20 cellular contexts compared by ENCODE assay signal in genomic region chr1:228751360-228752098, GRCh38. TPM values are rescaled to one million over a fixed set of nuclear protein-coding genes. Genes with fewer than 3 reads are reported as not detected.
A peak's percentile ranks its signal among the peaks of the same experiment; 100 is the strongest.
DNase-seq lines count a peak whose midpoint lies in the region; ATAC-seq, FAIRE-seq and TF ChIP-seq lines count a peak whose summit lies in the region.
"Had no signal": no experiment of that assay in that cellular context is flagged by ENCODE, and none has a peak within 500 bp of the region (broad histone marks: within the 10 kb centered on the region; RNA-seq: fewer than 3 reads in every experiment).

No MANE protein-coding gene starts in this region.

- H2AFZ ChIP-seq in Karpas-422 (ENCODE audit: low read length): no peak overlapping the region
- no peak overlapping the region for H2AFZ ChIP-seq in GM12878 (ENCODE audit: control insufficient read depth, low read depth, low read length)

- no peaks in the 10 kb centered on the region for H3K9me3 ChIP-seq in BLaER1 treated with 17β-estradiol and CSF1 and Interleukin-3, amounts not matched to agents 10 nM and 100 nM (replicated peaks in 1 of 11)
- no peaks in the 10 kb centered on the region for H3K9me3 ChIP-seq in Karpas-422 (ENCODE audit: low read length)
- no peaks in the 10 kb centered on the region for H3K9me3 ChIP-seq in GM12878 (replicated peaks; ENCODE audit: control insufficient read depth, insufficient read depth, low read length)
- H3K9me3 ChIP-seq: colonic mucosa, sigmoid colon, SJSA1, testis had no signal

- SMC1A ChIA-PET in GM12878 (lab: Charles Lee; ENCODE audit: uncharacterized antibody, unreplicated experiment): no interaction called here

- no peaks in the 10 kb centered on the region for H4K20me1 ChIP-seq in BLaER1 treated with 17β-estradiol and CSF1 and Interleukin-3, amounts not matched to agents 10 nM and 100 nM
- no peaks in the 10 kb centered on the region for H4K20me1 ChIP-seq in Karpas-422 (ENCODE audit: insufficient read depth, low read depth, low read length)
- no peaks in the 10 kb centered on the region for H4K20me1 ChIP-seq in GM12878 (ENCODE audit: control insufficient read depth, insufficient read depth)

- H3K79me2 ChIP-seq in Karpas-422 (ENCODE audit: low read length): no peaks in the 10 kb centered on the region
- H3K79me2 ChIP-seq in GM12878 (ENCODE audit: control insufficient read depth, insufficient read depth, low read length): no peaks in the 10 kb centered on the region

- DNase-seq in Karpas-422 (peak; percentile 42), GM12878 (ENCODE audit: low read depth, low spot score) (no peak), superior temporal gyrus (ENCODE audit: extremely low spot score) (no peak), KG1 (lab: John Stamatoyannopoulos, UW) (no peak)
- DNase-seq: activated CD4-positive, CD25-positive, alpha-beta regulatory T cell treated with anti-CD3 and anti-CD28 coated beads, Interleukin-2, amount 50 U/mL, for 72 hours; activated naive CD4-positive, alpha-beta T cell treated with anti-CD3 and anti-CD28 coated beads, Interleukin-2, amount 10 ng/mL, durations not matched to agents 7 days and 5 days; colonic mucosa; foreskin melanocyte; NCI-H2029; NCI-H446 treated with DMSO at 0.1 percent for 48 hours; sigmoid colon; T-helper 9 cell; testis had no signal

- FAIRE-seq in GM12878 (lab: Jason Lieb, UNC): no peak

- POLR2A ChIA-PET in GM12878 (lab: Charles Lee): no interaction called here

- no peak overlapping the region for H3K4me3 ChIP-seq in BLaER1 treated with 17β-estradiol and CSF1 and Interleukin-3, amounts not matched to agents 10 nM and 100 nM
- H3K4me3 ChIP-seq in Karpas-422 (ENCODE audit: low read length) (no peak overlapping the region), GM12878 (no peak overlapping the region)
- H3K4me3 ChIP-seq: colonic mucosa, sigmoid colon, SJSA1, testis had no signal

- no peak for TF ChIP-seq CTCF in GM12878 (IDR thresholded peaks at IDR 0.05 in 2 of 3, conservative IDR thresholded peaks at IDR 0.05 in 1 of 3; ENCODE audit: control insufficient read depth in 2 of 3, extremely low read depth in 1 of 3, insufficient read depth in 1 of 3, low read depth in 3 of 3, low read length in 3 of 3)

- peak; percentile 54 for ATAC-seq in GM18861 (IDR thresholded peaks at IDR 0.05; ENCODE audit: unreplicated experiment)
- ATAC-seq in GM12878: peak; percentile 83
- ATAC-seq in HG02970 (IDR thresholded peaks at IDR 0.05; ENCODE audit: low FRiP score, unreplicated experiment): no peak
- ATAC-seq in GM18502 (IDR thresholded peaks at IDR 0.05; ENCODE audit: poor library complexity, unreplicated experiment): no peak
- ATAC-seq: left lobe of liver had no signal

- CTCF ChIA-PET in GM12878 (lab: Yijun Ruan, JAX): no interaction called here

- no peaks in the 10 kb centered on the region for H3K27me3 ChIP-seq in BLaER1 treated with 17β-estradiol and CSF1 and Interleukin-3, amounts not matched to agents 10 nM and 100 nM
- H3K27me3 ChIP-seq in Karpas-422 (ENCODE audit: low read length) (no peaks in the 10 kb centered on the region), GM12878 (replicated peaks in 1 of 2; ENCODE audit: control insufficient read depth in 2 of 2, insufficient read depth in 2 of 2, low read length in 1 of 2) (peaks cover 0 to 2% of the 10 kb centered on the region in 2 experiments; a peak in 1 of 4 replicates)
- H3K27me3 ChIP-seq: colonic mucosa, sigmoid colon, testis had no signal

- TF ChIP-seq EP300 in GM12878 (IDR thresholded peaks at IDR 0.05; ENCODE audit: borderline replicate concordance in 1 of 2, control insufficient read depth in 1 of 2, low read depth in 2 of 2, low read length in 2 of 2): no peak

- no peak for TF ChIP-seq RAD21 in GM12878 (IDR thresholded peaks at IDR 0.05; ENCODE audit: insufficient read depth, low read depth, low read length)

- no TSS peak for BruUV-seq in GM12878 (replicated peaks; lab: Mats Ljungman, UMichigan)

- peak overlapping the region in 3 of 11 experiments; percentile 2 to 26 (median 5); a peak in 2 of 22 replicates for H3K9ac ChIP-seq in BLaER1 treated with 17β-estradiol and CSF1 and Interleukin-3, amounts not matched to agents 10 nM and 100 nM
- no peak overlapping the region for H3K9ac ChIP-seq in Karpas-422 (ENCODE audit: low read length)
- H3K9ac ChIP-seq in GM12878 (ENCODE audit: control insufficient read depth, insufficient read depth, low read length): no peak overlapping the region

- in situ Hi-C loops in GM12878 (cut with MboI): no loop called here

- intact Hi-C loops in GM12878 (cut with micrococcal nuclease; ENCODE audit: unreplicated experiment): no loop called here

- no peak for TF ChIP-seq POLR2A in GM12878 (IDR thresholded peaks at IDR 0.05; ENCODE audit: low read depth, low read length)

- 0% methylated on average over 3 of the region's 3 CpGs for WGBS in GM12878 (ENCODE audit: insufficient coverage, insufficient replicate concordance, low lambda C conversion rate, missing lambda C conversion rate)

- no peaks in the 10 kb centered on the region for H3K9me2 ChIP-seq in Karpas-422 (replicated peaks; ENCODE audit: insufficient read depth, low read length)

- peaks cover 15 to 43% (median 32%) of the 10 kb centered on the region in 10 experiments for H3K4me1 ChIP-seq in BLaER1 treated with 17β-estradiol and CSF1 and Interleukin-3, amounts not matched to agents 10 nM and 100 nM
- H3K4me1 ChIP-seq in Karpas-422 (ENCODE audit: low read length) (no peaks in the 10 kb centered on the region), GM12878 (ENCODE audit: control insufficient read depth, insufficient read depth, low read length) (no peaks in the 10 kb centered on the region)
- H3K4me1 ChIP-seq: colonic mucosa, SJSA1 had no signal

- RAD21 ChIA-PET in GM12878 (lab: Charles Lee; ENCODE audit: unreplicated experiment): no interaction called here

- peak overlapping the region in 9 of 11 experiments; percentile 31 to 74 (median 66); a peak in 18 of 22 replicates for H3K27ac ChIP-seq in BLaER1 treated with 17β-estradiol and CSF1 and Interleukin-3, amounts not matched to agents 10 nM and 100 nM
- H3K27ac ChIP-seq in Karpas-422 (ENCODE audit: low read length): no peak overlapping the region
- no peak overlapping the region for H3K27ac ChIP-seq in GM12878 (ENCODE audit: control insufficient read depth, insufficient read depth)
- H3K27ac ChIP-seq: colonic mucosa, sigmoid colon, SJSA1, testis had no signal

- peaks cover 0 to 9% (median 0%) of the 10 kb centered on the region in 11 experiments; a peak in 2 of 22 replicates for H3K36me3 ChIP-seq in BLaER1 treated with 17β-estradiol and CSF1 and Interleukin-3, amounts not matched to agents 10 nM and 100 nM
- no peaks in the 10 kb centered on the region for H3K36me3 ChIP-seq in Karpas-422 (ENCODE audit: insufficient read depth, low read length)
- no peaks in the 10 kb centered on the region for H3K36me3 ChIP-seq in GM12878 (ENCODE audit: control insufficient read depth in 2 of 2, insufficient read depth in 2 of 2, low read length in 1 of 2)
- H3K36me3 ChIP-seq: colonic mucosa, sigmoid colon, SJSA1 had no signal

- peak overlapping the region; percentile 31 to 79 (median 69) for H3K4me2 ChIP-seq in BLaER1 treated with 17β-estradiol and CSF1 and Interleukin-3, amounts not matched to agents 10 nM and 100 nM
- H3K4me2 ChIP-seq in Karpas-422 (ENCODE audit: low read depth, low read length, poor library complexity, severe bottlenecking) (no peak overlapping the region), GM12878 (ENCODE audit: control insufficient read depth, insufficient read depth) (no peak overlapping the region)

TF ChIP-seq in GM12878, 131 proteins besides CTCF, POLR2A, EP300 and RAD21:
- TF ChIP-seq IKZF2 (IDR thresholded peaks at IDR 0.05) (peak in 1 of 2 experiments; percentile 43; a peak in 1 of 4 replicates), IRF4 (IDR thresholded peaks at IDR 0.05; ENCODE audit: low read depth, low read length) (no peak), SPI1 (IDR thresholded peaks at IDR 0.05; ENCODE audit: borderline replicate concordance, insufficient read depth, low read depth, low read length) (peak; percentile 48; the same call in 1 of the 2 replicates)

RNA-seq across cellular contexts. Expression of gene RHOU, which starts 16.2 kb away (rescaled TPM):
- total RNA-seq in Karpas-422 (2014; rRNA removed; shearing (Covaris generic); ENCODE audit: low replicate concordance): 0.04 TPM in 1 of 2 replicates, not detected in the other
- total RNA-seq in GM12878 (2013; cell fraction: nucleolus; rRNA removed): not detected in 2 replicates
- total RNA-seq in GM12878 (2014; rRNA removed) (not detected in 2 replicates), GM12878 (2014; rRNA removed; fragmentation: Illumina TruSeq; extraction: Trizol) (not detected in 2 replicates), GM12878 (2021) (0.08 TPM in 1 of 2 replicates, not detected in the other)
- not detected for polyA plus RNA-seq in GM12878 (2011; ENCODE audit: low read depth)
- polyA plus RNA-seq in GM12878 (2011; rRNA removed) (not detected in 2 replicates), GM12878 (2014; fragmentation: Illumina TruSeq; extraction: Trizol) (not detected in 2 replicates), GM12878 (2014; fragmentation: Nextera tagmentation; extraction: Ambion mirVana) (not detected), GM12878 (2014; rRNA removed) (not detected in 2 replicates), GM12878 (2016; fragmentation: Nextera tagmentation; extraction: Ambion mirVana) (not detected)
- polyA plus RNA-seq in GM12878 (2011; cell fraction: cytosol; rRNA removed): not detected in 2 replicates
- not detected in 2 replicates for polyA plus RNA-seq in GM12878 (2011; cell fraction: nucleus; rRNA removed)
- polyA plus RNA-seq in GM12878 (2012): 0.04 TPM in 1 of 2 replicates, not detected in the other
- not detected in 2 replicates for polyA minus RNA-seq in GM12878 (2011; rRNA and poly(A)+ RNA removed)
- not detected in 2 replicates for polyA minus RNA-seq in GM12878 (2011; cell fraction: cytosol; rRNA and poly(A)+ RNA removed)
- polyA minus RNA-seq in GM12878 (2011; cell fraction: nucleus; rRNA and poly(A)+ RNA removed): not detected in 2 replicates
- total RNA-seq: HT1080 had no signal

Comparison
In these comparisons a context has a peak if more than half of its experiments do, and no peak if none do; other contexts are left out.
1. H3K27ac ChIP-seq: peak in BLaER1 treated with 17β-estradiol and CSF1 and Interleukin-3, amounts not matched to agents 10 nM and 100 nM (9 of 11); none in Karpas-422 (single experiment) and GM12878 (single experiment).
2. H3K4me2 ChIP-seq: peak in BLaER1 treated with 17β-estradiol and CSF1 and Interleukin-3, amounts not matched to agents 10 nM and 100 nM (11 of 11); none in Karpas-422 (single experiment) and GM12878 (single experiment).
3. ATAC-seq: peak in GM18861 (single experiment) and GM12878 (single experiment); none in HG02970 (single experiment) and GM18502 (single experiment).